8 cellular contexts compared by ENCODE assay signal in genomic region chr14:102795060-102795925, GRCh38. TPM values are rescaled to one million over a fixed set of nuclear protein-coding genes. Genes with fewer than 3 reads are reported as not detected.
DNase-seq lines count a peak whose midpoint lies in the region; ATAC-seq and TF ChIP-seq lines count a peak whose summit lies in the region.

No MANE protein-coding gene starts in this region.

- H3K27ac Mint-ChIP-seq in activated naive CD8-positive, alpha-beta T cell treated with anti-CD3 and anti-CD28 coated beads, Interleukin-2, amount 10 ng/mL, durations not matched to agents 7 days and 5 days: peak overlapping the region; percentile 82

- no peak for TF ChIP-seq CTCF in spleen (IDR thresholded peaks at IDR 0.05 in 8 of 11, conservative IDR thresholded peaks at IDR 0.05 in 3 of 11)

- peak overlapping the region; percentile 42 for H3K4me3 Mint-ChIP-seq in activated T-cell treated with anti-CD3 and anti-CD28 coated beads, Interleukin-2, amount 50 U/mL, for 4 hours
- H3K4me3 Mint-ChIP-seq in activated naive CD8-positive, alpha-beta T cell treated with anti-CD3 and anti-CD28 coated beads, Interleukin-2, amount 10 ng/mL, durations not matched to agents 7 days and 5 days: peak overlapping the region; percentile 39

- H3K4me1 ChIP-seq in spleen: peaks cover 8 to 85% (median 50%) of the 10 kb centered on the region in 6 donors

- peak; percentile 63 to 71 for ATAC-seq in activated T-cell treated with anti-CD3 and anti-CD28 coated beads, Interleukin-2, amount 50 U/mL, for 4 hours
- ATAC-seq in activated naive CD8-positive, alpha-beta T cell treated with anti-CD3 and anti-CD28 coated beads, Interleukin-2, amount 10 ng/mL, durations not matched to agents 7 days and 5 days (ENCODE audit: low read depth): peak; percentile 95
- no peak for ATAC-seq in GM18858 (IDR thresholded peaks at IDR 0.05; ENCODE audit: unreplicated experiment)

- no peaks in the 10 kb centered on the region for H3K27me3 Mint-ChIP-seq in activated T-cell treated with anti-CD3 and anti-CD28 coated beads, Interleukin-2, amount 50 U/mL, for 4 hours (ENCODE audit: low read depth)
- H3K27me3 Mint-ChIP-seq in activated naive CD8-positive, alpha-beta T cell treated with anti-CD3 and anti-CD28 coated beads, Interleukin-2, amount 10 ng/mL, durations not matched to agents 7 days and 5 days: no peaks in the 10 kb centered on the region

- H3K27me3 ChIP-seq in spleen (replicated peaks in 1 of 7): no peaks in the 10 kb centered on the region

- H3K9me3 Mint-ChIP-seq in activated T-cell treated with anti-CD3 and anti-CD28 coated beads, Interleukin-2, amount 50 U/mL, for 4 hours: peaks cover 7% of the 10 kb centered on the region
- peaks cover 9% of the 10 kb centered on the region for H3K9me3 Mint-ChIP-seq in activated naive CD8-positive, alpha-beta T cell treated with anti-CD3 and anti-CD28 coated beads, Interleukin-2, amount 10 ng/mL, durations not matched to agents 7 days and 5 days

- peaks cover 0 to 21% (median 0%) of the 10 kb centered on the region in 6 donors for H3K36me3 ChIP-seq in spleen

- POLR2A ChIA-PET in activated naive CD8-positive, alpha-beta T cell treated with anti-CD3 and anti-CD28 coated beads, Interleukin-2, amount 10 ng/mL, durations not matched to agents 7 days and 5 days (lab: Charles Lee): interaction anchor here (0.5 to 1.2 kb wide), 3 partner anchors 14 to 201 kb away, joined by 3 to 7 read pairs (median 4); no protein-coding TSS in a partner anchor

- H3K4me1 Mint-ChIP-seq in activated T-cell treated with anti-CD3 and anti-CD28 coated beads, Interleukin-2, amount 50 U/mL, for 4 hours (ENCODE audit: low read depth): peaks cover 73% of the 10 kb centered on the region
- peaks cover 20% of the 10 kb centered on the region for H3K4me1 Mint-ChIP-seq in activated naive CD8-positive, alpha-beta T cell treated with anti-CD3 and anti-CD28 coated beads, Interleukin-2, amount 10 ng/mL, durations not matched to agents 7 days and 5 days

- H3K36me3 Mint-ChIP-seq in activated T-cell treated with anti-CD3 and anti-CD28 coated beads, Interleukin-2, amount 50 U/mL, for 4 hours (ENCODE audit: insufficient read depth): peaks cover 24% of the 10 kb centered on the region
- H3K36me3 Mint-ChIP-seq in activated naive CD8-positive, alpha-beta T cell treated with anti-CD3 and anti-CD28 coated beads, Interleukin-2, amount 10 ng/mL, durations not matched to agents 7 days and 5 days: peaks cover 31% of the 10 kb centered on the region

- WGBS in spleen, 5 donors: 47 to 52% (median 50%) methylated on average over 2 of the region's 2 CpGs

- DNase-seq in activated T-cell treated with anti-CD3 and anti-CD28 coated beads, Interleukin-2, amount 50 U/mL, for 4 hours: peak; percentile 19
- no peak for DNase-seq in activated T-cell treated with anti-CD3 and anti-CD28 coated beads, Interleukin-2, amount 50 U/mL, for 1 hour
- DNase-seq in NCI-H2081 (lab: John Stamatoyannopoulos, UW) (peak; percentile 83 to 89), hepatic stellate cell (ENCODE audit: low spot score) (peak; percentile 82), spleen (no peak), NCI-H2227 (lab: John Stamatoyannopoulos, UW; ENCODE audit: unreplicated experiment) (no peak)
- DNase-seq in activated naive CD8-positive, alpha-beta T cell treated with anti-CD3 and anti-CD28 coated beads, Interleukin-2, amount 10 ng/mL, durations not matched to agents 7 days and 5 days: no peak

- intact Hi-C loops in spleen (cut with DNase I; ENCODE audit: low total_unique reads): no loop called here

- H3K9me3 ChIP-seq in spleen: peaks cover 0 to 15% (median 4%) of the 10 kb centered on the region in 8 donors

- TF ChIP-seq POLR2A in spleen (IDR thresholded peaks at IDR 0.05): no peak

- peak overlapping the region in 6 of 8 donors; percentile 36 to 77 (median 62) for H3K27ac ChIP-seq in spleen

- no peak overlapping the region for H3K4me3 ChIP-seq in spleen

RNA-seq across cellular contexts. Expression of gene TRAF3, which starts 18.0 kb away (rescaled TPM):
- 10 to 100 TPM; 76.0 to 91.0 (median 78.1) TPM for total RNA-seq in activated T-cell treated with anti-CD3 and anti-CD28 coated beads, Interleukin-2, amount 50 U/mL, for 4 hours
- 10 to 100 TPM; 31.1 to 32.9 TPM for total RNA-seq in activated naive CD8-positive, alpha-beta T cell treated with anti-CD3 and anti-CD28 coated beads, Interleukin-2, amount 10 ng/mL, durations not matched to agents 7 days and 5 days
- total RNA-seq in spleen: 10 to 100 TPM; 32.8 to 61.5 (median 43.5) TPM
- polyA plus RNA-seq in spleen: 10 to 100 TPM; 11.1 to 14.5 (median 12.0) TPM

Comparison
In these comparisons a context has a peak if more than half of its experiments do, and no peak if none do; other contexts are left out.
1. DNase-seq: peak in activated T-cell treated with anti-CD3 and anti-CD28 coated beads, Interleukin-2, amount 50 U/mL, for 4 hours (single experiment), NCI-H2081 (2 of 2) and hepatic stellate cell (single experiment); none in activated T-cell treated with anti-CD3 and anti-CD28 coated beads, Interleukin-2, amount 50 U/mL, for 1 hour (single experiment), activated naive CD8-positive, alpha-beta T cell treated with anti-CD3 and anti-CD28 coated beads, Interleukin-2, amount 10 ng/mL, durations not matched to agents 7 days and 5 days (single experiment), spleen (single experiment) and NCI-H2227 (single experiment).